Comparison of ENCODE assay signal across 23 cellular contexts in the genomic region with DNA sequence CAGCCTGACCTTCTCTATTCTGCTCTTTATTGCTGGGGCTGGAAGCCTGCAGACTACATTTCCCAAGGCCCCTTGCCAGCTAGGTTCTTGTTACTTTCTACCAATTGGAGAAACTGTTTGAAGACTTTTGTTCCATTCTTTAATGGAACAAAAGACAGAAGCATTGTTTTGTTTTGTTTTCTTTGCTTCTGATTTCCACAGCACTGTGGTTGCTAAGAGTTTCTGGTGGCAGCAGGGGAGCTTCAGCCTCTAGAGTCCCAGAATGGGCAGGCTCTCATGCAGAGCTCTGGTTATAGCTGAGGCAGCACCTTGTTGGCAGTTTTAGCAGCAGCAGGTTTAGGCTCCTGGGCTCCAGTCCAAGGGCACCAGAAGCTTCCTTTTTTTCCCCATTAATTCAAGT.
"Had no signal": no experiment of that assay in that cellular context is flagged by ENCODE, and none has a peak within 500 bp of the region (broad histone marks: within the 10 kb centered on the region; RNA-seq: fewer than 3 reads in every experiment).

No MANE protein-coding gene starts in this region.

- H3K27ac Mint-ChIP-seq: activated CD8-positive, alpha-beta T cell treated with anti-CD3 and anti-CD28 coated beads, Interleukin-2, amount 10 ng/mL, durations not matched to agents 7 days and 5 days; activated naive CD4-positive, alpha-beta T cell treated with anti-CD3 and anti-CD28 coated beads, Interleukin-2, amount 50 U/mL, for 24 hours; effector memory CD8-positive, alpha-beta T cell; naive thymus-derived CD8-positive, alpha-beta T cell; T-helper 1 cell treated with Interleukin-12 subunit alpha and Interleukin-12 subunit beta and Interleukin-4 antibody, amounts not matched to agents 30 μg/mL and 1 μg/mL, for 36 hours had no signal

- H3K9me3 ChIP-seq: esophagus squamous epithelium, gastroesophageal sphincter, heart left ventricle, lower lobe of right lung, thoracic aorta, upper lobe of left lung had no signal

- H3K27ac ChIP-seq: brain microvascular endothelial cell, esophagus squamous epithelium, gastroesophageal sphincter, heart left ventricle, lower lobe of right lung, thoracic aorta, upper lobe of left lung, VCaP had no signal

- H3K36me3 ChIP-seq: brain microvascular endothelial cell, esophagus squamous epithelium, gastroesophageal sphincter, heart left ventricle, lower lobe of right lung, thoracic aorta, upper lobe of left lung had no signal

- H3K4me3 Mint-ChIP-seq: activated CD8-positive, alpha-beta T cell treated with anti-CD3 and anti-CD28 coated beads, Interleukin-2, amount 10 ng/mL, durations not matched to agents 7 days and 5 days; activated naive CD4-positive, alpha-beta T cell treated with anti-CD3 and anti-CD28 coated beads, Interleukin-2, amount 50 U/mL, for 24 hours; effector memory CD8-positive, alpha-beta T cell; naive thymus-derived CD8-positive, alpha-beta T cell; T-helper 1 cell treated with Interleukin-12 subunit alpha and Interleukin-12 subunit beta and Interleukin-4 antibody, amounts not matched to agents 30 μg/mL and 1 μg/mL, for 36 hours had no signal

- H3K36me3 Mint-ChIP-seq: activated naive CD4-positive, alpha-beta T cell treated with anti-CD3 and anti-CD28 coated beads, Interleukin-2, amount 50 U/mL, for 24 hours; naive thymus-derived CD8-positive, alpha-beta T cell had no signal

- DNase-seq: activated CD4-positive, alpha-beta T cell treated with anti-CD3 and anti-CD28 coated beads for 1 hour; activated CD4-positive, alpha-beta T cell treated with anti-CD3 and anti-CD28 coated beads, Interleukin-2, amount 50 U/mL, for 1 hour; activated CD8-positive, alpha-beta T cell treated with anti-CD3 and anti-CD28 coated beads, Interleukin-2, amount 10 ng/mL, durations not matched to agents 7 days and 5 days; activated gamma-delta T cell treated with Interleukin-2 at 50 U/mL for 16 hours; anterior cingulate cortex; brain microvascular endothelial cell; central memory CD4-positive, alpha-beta T cell; effector memory CD8-positive, alpha-beta T cell; esophagus squamous epithelium; heart left ventricle; kidney; lower lobe of right lung; mesendoderm; naive thymus-derived CD8-positive, alpha-beta T cell; stimulated activated CD4-positive, alpha-beta T cell treated with anti-CD3 and anti-CD28 coated beads, Interleukin-2, amount 100 ng/mL, for 48 hours; stimulated activated naive CD4-positive, alpha-beta T cell treated with Interleukin-2 at 50 U/mL for 16 hours; T1000; upper lobe of left lung had no signal

- H3K27me3 ChIP-seq: brain microvascular endothelial cell, esophagus squamous epithelium, gastroesophageal sphincter, heart left ventricle, upper lobe of left lung had no signal

- H3K4me3 ChIP-seq: esophagus squamous epithelium, gastroesophageal sphincter, heart left ventricle, lower lobe of right lung, thoracic aorta, upper lobe of left lung had no signal

- H3K4me1 ChIP-seq: esophagus squamous epithelium, gastroesophageal sphincter, heart left ventricle, lower lobe of right lung, upper lobe of left lung had no signal

- H3K4me1 Mint-ChIP-seq: activated naive CD4-positive, alpha-beta T cell treated with anti-CD3 and anti-CD28 coated beads, Interleukin-2, amount 50 U/mL, for 24 hours; naive thymus-derived CD8-positive, alpha-beta T cell had no signal

- H3K27me3 Mint-ChIP-seq: effector memory CD8-positive, alpha-beta T cell had no signal
